8 cellular contexts compared by ENCODE assay signal in the genomic region with DNA sequence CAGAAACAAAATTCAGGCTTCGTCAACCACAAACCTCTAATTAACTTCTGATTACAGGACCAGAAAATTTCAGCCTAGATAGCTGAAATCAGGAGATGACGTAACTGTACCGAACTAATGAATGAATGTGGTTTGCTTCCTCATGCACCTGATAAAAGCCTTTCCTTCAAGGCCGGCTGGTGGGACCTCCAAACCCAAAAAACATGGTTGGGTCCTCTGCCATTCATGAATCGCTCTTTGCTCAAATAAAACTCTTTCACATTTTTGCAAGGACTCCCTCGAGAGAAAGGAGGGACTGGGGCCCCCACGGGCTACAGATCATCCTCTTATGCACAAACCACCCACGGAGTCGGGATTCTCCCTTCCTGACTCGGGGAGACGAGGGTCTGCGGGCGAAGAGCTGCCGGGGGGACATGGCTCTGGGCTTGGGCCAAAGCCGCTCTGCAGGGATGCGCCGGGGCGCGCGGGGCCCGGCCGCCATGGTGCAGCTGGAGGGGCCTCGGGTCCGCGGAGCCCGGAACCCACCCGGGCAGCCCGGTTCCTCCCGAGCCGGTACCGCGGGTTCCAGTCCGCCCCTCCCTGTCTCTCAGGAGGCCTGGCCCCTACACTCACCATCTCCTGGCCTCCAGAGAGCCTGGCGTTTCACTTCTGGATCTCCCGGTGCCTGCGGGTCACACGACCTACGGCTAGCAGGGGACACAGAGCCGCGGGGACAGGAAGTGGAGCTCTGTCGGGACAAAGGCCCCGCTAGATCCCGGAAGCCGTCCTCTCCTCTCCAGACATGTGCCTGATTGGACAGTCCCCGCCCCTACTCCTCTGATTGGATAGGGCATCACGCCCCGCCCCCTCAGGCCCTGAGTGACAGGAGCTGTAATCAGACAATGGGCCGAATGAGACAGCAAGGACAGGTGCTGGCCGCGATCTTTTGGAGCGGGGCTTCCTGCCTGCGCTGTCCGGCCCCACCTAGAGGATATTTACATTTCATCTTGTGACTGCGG. TPM values are rescaled to one million over a fixed set of nuclear protein-coding genes. Genes with fewer than 3 reads are reported as not detected.
DNase-seq lines count a peak whose midpoint lies in the region; ATAC-seq and TF ChIP-seq lines count a peak whose summit lies in the region.

ZNF195 (minus strand) TSS at position 721 of the 998 bp plus-strand sequence; CDS start at position 615, 106 bp downstream.

- peak; percentile 98 to 99 for DNase-seq in NCI-H187 (lab: John Stamatoyannopoulos, UW)
- peak; percentile 88 to 98 (median 95) for DNase-seq in T-helper 2 cell
- peak; percentile 99 for DNase-seq in right atrium auricular region (ENCODE audit: low spot score)
- peak; percentile 75 for DNase-seq in pulmonary artery endothelial cell (ENCODE audit: low read depth, low spot score)
- DNase-seq in uterus, result peak; percentile 97

- H3K27ac ChIP-seq in angular gyrus (ENCODE audit: low read depth, low read length) (peak within 1 kb of the TSS; percentile 57), right atrium auricular region (peak within 1 kb of the TSS; percentile 72 to 78), uterus (peak within 1 kb of the TSS; percentile 42 to 77)

- H3K36me3 ChIP-seq in right atrium auricular region (no peaks in the 10 kb centered on the region), uterus (no peaks in the 10 kb centered on the region)

- ATAC-seq in GM18498 (IDR thresholded peaks at IDR 0.05; ENCODE audit: unreplicated experiment) (peak; percentile 100), HG02938 (IDR thresholded peaks at IDR 0.05; ENCODE audit: unreplicated experiment) (peak; percentile 99)

- TF ChIP-seq CTCF in right atrium auricular region (IDR thresholded peaks at IDR 0.05) (peak in 1 of 2 donors; percentile 11), uterus (IDR thresholded peaks at IDR 0.05) (no peak)

- H3K4me1 ChIP-seq in right atrium auricular region (peaks cover 0 to 25% of the 10 kb centered on the region in 2 donors), uterus (no peaks in the 10 kb centered on the region)

- H3K4me3 ChIP-seq in right atrium auricular region, result peak within 1 kb of the TSS; percentile 84 to 86
- H3K4me3 ChIP-seq in uterus, result peak within 1 kb of the TSS; percentile 62 to 90

- intact Hi-C loops in uterus (cut with DNase I; ENCODE audit: low total_unique reads), result no loop called here

- no peaks in the 10 kb centered on the region for H3K9me3 ChIP-seq in right atrium auricular region
- H3K9me3 ChIP-seq in uterus, result no peaks in the 10 kb centered on the region

- H3K27me3 ChIP-seq in right atrium auricular region (no peaks in the 10 kb centered on the region), uterus (no peaks in the 10 kb centered on the region)

- peak; percentile 17 to 57 for TF ChIP-seq POLR2A in uterus (IDR thresholded peaks at IDR 0.05)

RNA-seq across cellular contexts. Expression of gene ZNF195, which starts in this region (rescaled TPM):
- total RNA-seq in right atrium auricular region (1 to 10 TPM; 7.8 to 9.6 TPM), pulmonary artery endothelial cell (16.3 and 17.7 TPM in 2 replicates), uterus (10 to 100 TPM in 3 of 4 donors, 1 to 10 TPM in 1; 9.4 to 24.0 (median 15.6) TPM)

Comparison
In these comparisons a context has a peak if more than half of its experiments do, and no peak if none do; other contexts are left out.
1. Peak in every context shown above with its lines: DNase-seq, ATAC-seq, H3K4me3 ChIP-seq and H3K27ac ChIP-seq.